ENCODE assay signal across 1 cellular context in the genomic region with DNA sequence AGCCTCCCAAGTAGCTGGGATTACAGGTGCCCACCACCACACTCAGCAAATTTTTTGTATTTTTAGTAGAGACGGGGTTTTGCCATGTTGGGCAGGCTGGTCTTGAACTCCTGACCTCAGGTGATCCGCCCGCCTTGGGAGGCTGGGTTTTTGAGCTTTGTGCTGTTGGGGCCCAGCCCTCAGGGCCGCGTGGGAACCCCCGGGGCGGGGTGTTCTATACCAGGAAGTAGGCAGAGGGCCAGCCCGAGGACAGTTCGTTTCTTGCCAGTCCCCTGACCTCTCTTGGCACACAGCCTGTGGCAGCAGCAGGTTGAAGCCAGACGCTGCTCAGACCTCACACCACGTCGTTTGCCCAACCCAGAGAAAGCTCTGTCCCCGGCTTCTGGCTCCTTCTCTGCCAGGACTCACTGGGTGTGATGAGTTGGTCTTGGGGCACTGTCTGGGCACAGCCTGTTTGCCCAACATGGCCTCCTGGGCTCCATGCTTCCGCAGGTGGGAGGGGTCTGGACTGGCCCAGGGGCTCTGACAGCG.
TF ChIP-seq lines count a peak whose summit lies in the region.

No MANE protein-coding gene starts in this region.

TF ChIP-seq in SK-N-SH treated with all-trans-retinoic acid at 6 μM for 48 hours, 23 proteins besides CTCF, POLR2A, EP300 and RAD21 (continued from another document):
- TF ChIP-seq, protein P1, sequence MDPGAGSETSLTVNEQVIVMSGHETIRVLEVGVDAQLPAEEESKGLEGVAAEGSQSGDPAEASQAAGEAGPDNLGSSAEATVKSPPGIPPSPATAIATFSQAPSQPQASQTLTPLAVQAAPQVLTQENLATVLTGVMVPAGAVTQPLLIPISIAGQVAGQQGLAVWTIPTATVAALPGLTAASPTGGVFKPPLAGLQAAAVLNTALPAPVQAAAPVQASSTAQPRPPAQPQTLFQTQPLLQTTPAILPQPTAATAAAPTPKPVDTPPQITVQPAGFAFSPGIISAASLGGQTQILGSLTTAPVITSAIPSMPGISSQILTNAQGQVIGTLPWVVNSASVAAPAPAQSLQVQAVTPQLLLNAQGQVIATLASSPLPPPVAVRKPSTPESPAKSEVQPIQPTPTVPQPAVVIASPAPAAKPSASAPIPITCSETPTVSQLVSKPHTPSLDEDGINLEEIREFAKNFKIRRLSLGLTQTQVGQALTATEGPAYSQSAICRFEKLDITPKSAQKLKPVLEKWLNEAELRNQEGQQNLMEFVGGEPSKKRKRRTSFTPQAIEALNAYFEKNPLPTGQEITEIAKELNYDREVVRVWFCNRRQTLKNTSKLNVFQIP (CRISPR knock-in tag; IDR thresholded peaks at IDR 0.05; ENCODE audit: borderline replicate concordance, low read depth), result no peak
- TF ChIP-seq ARNTL (CRISPR knock-in tag; IDR thresholded peaks at IDR 0.05; ENCODE audit: borderline replicate concordance, low read depth) (no peak), SNAI2 (CRISPR knock-in tag; IDR thresholded peaks at IDR 0.05) (no peak), ESRRG (CRISPR knock-in tag; IDR thresholded peaks at IDR 0.05) (no peak), ISL1 (CRISPR knock-in tag; IDR thresholded peaks at IDR 0.05) (no peak), ZFP3 (CRISPR knock-in tag; IDR thresholded peaks at IDR 0.05) (no peak)
